Comparison of ENCODE assay signal across 28 cellular contexts in genomic region chr7:26633557-26633956, GRCh38.
A peak's percentile ranks its signal among the peaks of the same experiment; 100 is the strongest.
DNase-seq lines count a peak whose midpoint lies in the region; ATAC-seq and TF ChIP-seq lines count a peak whose summit lies in the region.
"Had no signal": no experiment of that assay in that cellular context is flagged by ENCODE, and none has a peak within 500 bp of the region (broad histone marks: within the 10 kb centered on the region; RNA-seq: fewer than 3 reads in every experiment).

No MANE protein-coding gene starts in this region.

- H3K36me3 ChIP-seq in lower lobe of right lung, result no peaks in the 10 kb centered on the region
- H3K36me3 ChIP-seq: BE2C, HAP-1, Peyer's patch had no signal

- peaks cover 23% of the 10 kb centered on the region for H3K4me1 Mint-ChIP-seq in activated CD4-positive, alpha-beta T cell treated with anti-CD3 and anti-CD28 coated beads, Interleukin-2, amount 10 ng/mL, durations not matched to agents 24 days and 14 days
- H3K4me1 Mint-ChIP-seq in activated naive CD8-positive, alpha-beta T cell treated with anti-CD3 and anti-CD28 coated beads, Interleukin-2, amount 10 ng/mL, durations not matched to agents 7 days and 5 days, result peaks cover 12% of the 10 kb centered on the region
- peaks cover 1% of the 10 kb centered on the region for H3K4me1 Mint-ChIP-seq in activated naive CD8-positive, alpha-beta T cell treated with anti-CD3 and anti-CD28 coated beads for 36 hours
- peaks cover 28% of the 10 kb centered on the region for H3K4me1 Mint-ChIP-seq in T-helper 2 cell treated with Interferon-gamma antibody and Interleukin-4, amounts not matched to agents 5 μg/mL and 100 μg/mL, for 36 hours (ENCODE audit: low read depth)
- H3K4me1 Mint-ChIP-seq: CD14-positive monocyte had no signal

- H3K4me1 ChIP-seq in lower lobe of right lung, result no peaks in the 10 kb centered on the region
- H3K4me1 ChIP-seq: BE2C, HAP-1, Peyer's patch had no signal

- no peak overlapping the region for H3K27ac ChIP-seq in lower lobe of right lung
- H3K27ac ChIP-seq: 22Rv1, HL-60, Peyer's patch had no signal

- no peaks in the 10 kb centered on the region for H3K9me3 ChIP-seq in lower lobe of right lung
- H3K9me3 ChIP-seq: BE2C, HAP-1, Peyer's patch, SK-N-SH had no signal

- peak; percentile 47 for ATAC-seq in activated naive CD8-positive, alpha-beta T cell treated with anti-CD3 and anti-CD28 coated beads, Interleukin-2, amount 10 ng/mL, durations not matched to agents 7 days and 5 days (ENCODE audit: low read depth)
- no peak for ATAC-seq in lower lobe of right lung
- ATAC-seq: HepG2 had no signal

- H3K27me3 Mint-ChIP-seq in activated CD4-positive, alpha-beta T cell treated with anti-CD3 and anti-CD28 coated beads, Interleukin-2, amount 10 ng/mL, durations not matched to agents 24 days and 14 days, result peaks cover 13% of the 10 kb centered on the region
- peaks cover 21% of the 10 kb centered on the region for H3K27me3 Mint-ChIP-seq in activated naive CD8-positive, alpha-beta T cell treated with anti-CD3 and anti-CD28 coated beads, Interleukin-2, amount 10 ng/mL, durations not matched to agents 7 days and 5 days
- H3K27me3 Mint-ChIP-seq in activated naive CD8-positive, alpha-beta T cell treated with anti-CD3 and anti-CD28 coated beads for 36 hours, result no peaks in the 10 kb centered on the region
- peaks cover 13% of the 10 kb centered on the region for H3K27me3 Mint-ChIP-seq in T-helper 2 cell treated with Interferon-gamma antibody and Interleukin-4, amounts not matched to agents 5 μg/mL and 100 μg/mL, for 36 hours (ENCODE audit: low read depth)

- peaks cover 2% of the 10 kb centered on the region for H3K36me3 Mint-ChIP-seq in activated CD4-positive, alpha-beta T cell treated with anti-CD3 and anti-CD28 coated beads, Interleukin-2, amount 10 ng/mL, durations not matched to agents 24 days and 14 days (ENCODE audit: low read depth)
- H3K36me3 Mint-ChIP-seq in activated naive CD8-positive, alpha-beta T cell treated with anti-CD3 and anti-CD28 coated beads, Interleukin-2, amount 10 ng/mL, durations not matched to agents 7 days and 5 days, result peaks cover 1% of the 10 kb centered on the region
- no peaks in the 10 kb centered on the region for H3K36me3 Mint-ChIP-seq in activated naive CD8-positive, alpha-beta T cell treated with anti-CD3 and anti-CD28 coated beads for 36 hours
- H3K36me3 Mint-ChIP-seq in T-helper 2 cell treated with Interferon-gamma antibody and Interleukin-4, amounts not matched to agents 5 μg/mL and 100 μg/mL, for 36 hours (ENCODE audit: low read depth), result peaks cover 9% of the 10 kb centered on the region
- H3K36me3 Mint-ChIP-seq: CD14-positive monocyte; CD8-positive, alpha-beta memory T cell had no signal

- peak; percentile 71 for DNase-seq in activated CD4-positive, alpha-beta T cell treated with anti-CD3 and anti-CD28 coated beads, Interleukin-2, amount 10 ng/mL, durations not matched to agents 24 days and 14 days
- DNase-seq in activated CD4-positive, alpha-beta T cell treated with anti-CD3 and anti-CD28 coated beads, Interleukin-2, amount 50 U/mL, for 1 hour, result no peak
- no peak for DNase-seq in activated naive CD8-positive, alpha-beta T cell treated with anti-CD3 and anti-CD28 coated beads, Interleukin-2, amount 10 ng/mL, durations not matched to agents 7 days and 5 days
- DNase-seq in activated naive CD8-positive, alpha-beta T cell treated with anti-CD3 and anti-CD28 coated beads for 36 hours, result no peak
- no peak for DNase-seq in T-helper 2 cell treated with Interferon-gamma antibody and Interleukin-4, amounts not matched to agents 5 μg/mL and 100 μg/mL, for 36 hours (ENCODE audit: low spot score)
- DNase-seq in NCI-H748 (lab: John Stamatoyannopoulos, UW; ENCODE audit: unreplicated experiment) (no peak), lower lobe of right lung (no peak), MV-4-11 (lab: John Stamatoyannopoulos, UW) (no peak)
- DNase-seq: ACHN; BE2C; CD8-positive, alpha-beta memory T cell; DMS79 treated with DMSO at 0.1 percent for 48 hours; GOT3; HFFc6; Karpas-422; NCI-H1105 treated with DMSO at 0.1 percent for 48 hours; NCI-H146; NCI-H1930; NCI-H2107; NCI-H446; NCI-H524 treated with DMSO at 0.1 percent for 48 hours; Peyer's patch; SK-N-SH had no signal

- H3K9me3 Mint-ChIP-seq in activated CD4-positive, alpha-beta T cell treated with anti-CD3 and anti-CD28 coated beads, Interleukin-2, amount 10 ng/mL, durations not matched to agents 24 days and 14 days, result peaks cover 20% of the 10 kb centered on the region
- peaks cover 3% of the 10 kb centered on the region for H3K9me3 Mint-ChIP-seq in activated naive CD8-positive, alpha-beta T cell treated with anti-CD3 and anti-CD28 coated beads, Interleukin-2, amount 10 ng/mL, durations not matched to agents 7 days and 5 days
- H3K9me3 Mint-ChIP-seq in activated naive CD8-positive, alpha-beta T cell treated with anti-CD3 and anti-CD28 coated beads for 36 hours, result no peaks in the 10 kb centered on the region
- peaks cover 13% of the 10 kb centered on the region for H3K9me3 Mint-ChIP-seq in T-helper 2 cell treated with Interferon-gamma antibody and Interleukin-4, amounts not matched to agents 5 μg/mL and 100 μg/mL, for 36 hours
- H3K9me3 Mint-ChIP-seq: CD8-positive, alpha-beta memory T cell had no signal

- intact Hi-C loops in activated CD4-positive, alpha-beta T cell treated with anti-CD3 and anti-CD28 coated beads, Interleukin-2, amount 10 ng/mL, durations not matched to agents 24 days and 14 days (cut with micrococcal nuclease), result no loop called here
- intact Hi-C loops in lower lobe of right lung (cut with DNase I), result no loop called here

- H3K27me3 ChIP-seq in lower lobe of right lung (ENCODE audit: low read depth), result no peaks in the 10 kb centered on the region
- H3K27me3 ChIP-seq: Peyer's patch had no signal

- H3K27ac Mint-ChIP-seq in activated CD4-positive, alpha-beta T cell treated with anti-CD3 and anti-CD28 coated beads, Interleukin-2, amount 10 ng/mL, durations not matched to agents 24 days and 14 days, result no peak overlapping the region
- peak overlapping the region; percentile 57 for H3K27ac Mint-ChIP-seq in activated naive CD8-positive, alpha-beta T cell treated with anti-CD3 and anti-CD28 coated beads, Interleukin-2, amount 10 ng/mL, durations not matched to agents 7 days and 5 days
- no peak overlapping the region for H3K27ac Mint-ChIP-seq in activated naive CD8-positive, alpha-beta T cell treated with anti-CD3 and anti-CD28 coated beads for 36 hours
- H3K27ac Mint-ChIP-seq in T-helper 2 cell treated with Interferon-gamma antibody and Interleukin-4, amounts not matched to agents 5 μg/mL and 100 μg/mL, for 36 hours, result peak overlapping the region; percentile 80
- H3K27ac Mint-ChIP-seq: CD14-positive monocyte, HFFc6 had no signal

- POLR2A ChIA-PET in activated naive CD8-positive, alpha-beta T cell treated with anti-CD3 and anti-CD28 coated beads, Interleukin-2, amount 10 ng/mL, durations not matched to agents 7 days and 5 days (lab: Charles Lee), result no interaction called here

- TF ChIP-seq CTCF in lower lobe of right lung (IDR thresholded peaks at IDR 0.05), result no peak

- no peak overlapping the region for H3K4me3 ChIP-seq in lower lobe of right lung
- H3K4me3 ChIP-seq: HAP-1, Peyer's patch had no signal

- H3K4me3 Mint-ChIP-seq in activated CD4-positive, alpha-beta T cell treated with anti-CD3 and anti-CD28 coated beads, Interleukin-2, amount 10 ng/mL, durations not matched to agents 24 days and 14 days, result peak overlapping the region; percentile 28
- H3K4me3 Mint-ChIP-seq in activated naive CD8-positive, alpha-beta T cell treated with anti-CD3 and anti-CD28 coated beads, Interleukin-2, amount 10 ng/mL, durations not matched to agents 7 days and 5 days, result peak overlapping the region; percentile 72
- no peak overlapping the region for H3K4me3 Mint-ChIP-seq in activated naive CD8-positive, alpha-beta T cell treated with anti-CD3 and anti-CD28 coated beads for 36 hours
- H3K4me3 Mint-ChIP-seq in T-helper 2 cell treated with Interferon-gamma antibody and Interleukin-4, amounts not matched to agents 5 μg/mL and 100 μg/mL, for 36 hours, result peak overlapping the region; percentile 74
- H3K4me3 Mint-ChIP-seq: CD14-positive monocyte; CD8-positive, alpha-beta memory T cell; HFFc6 had no signal

Comparison
In these comparisons a context has a peak if more than half of its experiments do, and no peak if none do; other contexts are left out.
1. H3K27ac Mint-ChIP-seq: peak in activated naive CD8-positive, alpha-beta T cell treated with anti-CD3 and anti-CD28 coated beads, Interleukin-2, amount 10 ng/mL, durations not matched to agents 7 days and 5 days (single experiment) and T-helper 2 cell treated with Interferon-gamma antibody and Interleukin-4, amounts not matched to agents 5 μg/mL and 100 μg/mL, for 36 hours (single experiment); none in activated CD4-positive, alpha-beta T cell treated with anti-CD3 and anti-CD28 coated beads, Interleukin-2, amount 10 ng/mL, durations not matched to agents 24 days and 14 days (single experiment) and activated naive CD8-positive, alpha-beta T cell treated with anti-CD3 and anti-CD28 coated beads for 36 hours (single experiment).